ENCODE assay signal across 21 cellular contexts in genomic region chr1:94670273-94670672, GRCh38.
"Had no signal": no experiment of that assay in that cellular context is flagged by ENCODE, and none has a peak within 500 bp of the region (broad histone marks: within the 10 kb centered on the region; RNA-seq: fewer than 3 reads in every experiment).

No MANE protein-coding gene starts in this region.

- H3K4me1 ChIP-seq: body of pancreas, Peyer's patch had no signal

- H3K9me3 ChIP-seq: ascending aorta, body of pancreas, Peyer's patch had no signal

- ATAC-seq: activated CD4-positive, CD25-positive, alpha-beta regulatory T cell treated with anti-CD3 and anti-CD28 coated beads, Interleukin-2, amount 50 U/mL, for 24 hours; activated CD8-positive, alpha-beta T cell treated with anti-CD3 and anti-CD28 coated beads, Interleukin-2, amount 10 ng/mL, durations not matched to agents 7 days and 5 days; body of pancreas had no signal

- H3K27me3 ChIP-seq: ascending aorta, body of pancreas, Peyer's patch had no signal

- H3K36me3 ChIP-seq: ascending aorta, Peyer's patch had no signal

- H3K4me3 ChIP-seq: ascending aorta, body of pancreas, Peyer's patch had no signal

- DNase-seq: activated CD4-positive, alpha-beta T cell treated with anti-CD3 and anti-CD28 coated beads for 4 hours; activated CD8-positive, alpha-beta memory T cell treated with anti-CD3 and anti-CD28 coated beads, Interleukin-2, amount 50 U/mL, for 48 hours; activated CD8-positive, alpha-beta T cell treated with anti-CD3 and anti-CD28 coated beads, Interleukin-2, amount 10 ng/mL, durations not matched to agents 7 days and 5 days; activated effector memory CD4-positive, alpha-beta T cell treated with Interleukin-2 at 50 U/mL for 16 hours; activated naive CD4-positive, alpha-beta T cell; activated T-cell treated with anti-CD3 and anti-CD28 coated beads, Interleukin-2, amount 50 U/mL, for 24 hours; amniotic stem cell; body of pancreas; central memory CD4-positive, alpha-beta T cell; Kasumi-1; NCI-H1105 treated with DMSO at 0.1 percent for 48 hours; NCI-H1436 treated with DMSO at 0.1 percent for 48 hours; NCI-H187; NCI-H2081; NCI-H446; NCI-H524; Peyer's patch; SHP77 treated with DMSO at 0.1 percent for 48 hours had no signal

- H3K27ac ChIP-seq: ascending aorta, body of pancreas, Peyer's patch, RWPE1 had no signal
